Comparison of ENCODE assay signal across 8 cellular contexts in genomic region chr19:15584541-15585115, GRCh38. TPM values are rescaled to one million over a fixed set of nuclear protein-coding genes. Genes with fewer than 3 reads are reported as not detected.
DNase-seq lines count a peak whose midpoint lies in the region; ATAC-seq and TF ChIP-seq lines count a peak whose summit lies in the region.

No MANE protein-coding gene starts in this region.

- ATAC-seq in DND-41 (ENCODE audit: insufficient read depth, low read depth): peak; percentile 92
- ATAC-seq in activated naive CD8-positive, alpha-beta T cell treated with anti-CD3 and anti-CD28 coated beads, Interleukin-2, amount 10 ng/mL, durations not matched to agents 7 days and 5 days (ENCODE audit: low read depth): peak; percentile 91
- peak; percentile 66 to 90 (median 76) for ATAC-seq in heart right ventricle
- no peak for ATAC-seq in HG03439 (IDR thresholded peaks at IDR 0.05; ENCODE audit: unreplicated experiment)

- no peak overlapping the region for H2BK5ac ChIP-seq in mesenchymal stem cell (ENCODE audit: low read depth, low read length, poor library complexity, severe bottlenecking)

- no peak overlapping the region for H4K91ac ChIP-seq in mesenchymal stem cell (ENCODE audit: low read length)

- TF ChIP-seq CTCF in DND-41 (IDR thresholded peaks at IDR 0.05; ENCODE audit: borderline replicate concordance, extremely low read depth, low read length, poor library complexity, severe bottlenecking): peak; percentile 92
- TF ChIP-seq CTCF in LNCAP (IDR thresholded peaks at IDR 0.05): peak; percentile 97
- TF ChIP-seq CTCF in heart right ventricle (IDR thresholded peaks at IDR 0.05): peak; percentile 59 to 92 (median 84)

- no peaks in the 10 kb centered on the region for H3K79me2 ChIP-seq in DND-41 (ENCODE audit: insufficient read depth, low read length)

- H2AFZ ChIP-seq in DND-41 (ENCODE audit: low read depth, low read length): no peak overlapping the region
- no peak overlapping the region for H2AFZ ChIP-seq in mesenchymal stem cell (ENCODE audit: low read depth, low read length)

- peak; percentile 76 for DNase-seq in DND-41
- peak; percentile 71 for DNase-seq in T follicular helper cell (ENCODE audit: low read depth)
- DNase-seq in activated naive CD8-positive, alpha-beta T cell treated with anti-CD3 and anti-CD28 coated beads, Interleukin-2, amount 10 ng/mL, durations not matched to agents 7 days and 5 days: peak; percentile 88
- DNase-seq in heart right ventricle: peak; percentile 70 to 83
- peak; percentile 86 for DNase-seq in retina
- no peak for DNase-seq in mesenchymal stem cell

- no peaks in the 10 kb centered on the region for H3K36me3 ChIP-seq in DND-41 (ENCODE audit: insufficient read depth, low read length)
- no peaks in the 10 kb centered on the region for H3K36me3 ChIP-seq in heart right ventricle
- no peaks in the 10 kb centered on the region for H3K36me3 ChIP-seq in mesenchymal stem cell (ENCODE audit: control insufficient read depth in 1 of 2, insufficient read depth in 2 of 2, low read depth in 1 of 2, low read length in 2 of 2)

- H3K4me1 Mint-ChIP-seq in activated naive CD8-positive, alpha-beta T cell treated with anti-CD3 and anti-CD28 coated beads, Interleukin-2, amount 10 ng/mL, durations not matched to agents 7 days and 5 days: peaks cover 3% of the 10 kb centered on the region

- H3K27me3 Mint-ChIP-seq in activated naive CD8-positive, alpha-beta T cell treated with anti-CD3 and anti-CD28 coated beads, Interleukin-2, amount 10 ng/mL, durations not matched to agents 7 days and 5 days: peaks cover 18% of the 10 kb centered on the region

- H2BK15ac ChIP-seq in mesenchymal stem cell (ENCODE audit: low read depth, poor library complexity, severe bottlenecking): no peak overlapping the region

- H3K4ac ChIP-seq in mesenchymal stem cell (ENCODE audit: low read depth in 1 of 2, low read length in 2 of 2): no peak overlapping the region

- H3K36me3 Mint-ChIP-seq in activated naive CD8-positive, alpha-beta T cell treated with anti-CD3 and anti-CD28 coated beads, Interleukin-2, amount 10 ng/mL, durations not matched to agents 7 days and 5 days: no peaks in the 10 kb centered on the region

- 8 to 10% methylated on average over 35 of the region's 35 CpGs for WGBS in heart right ventricle, 2 donors
- WGBS in mesenchymal stem cell: 79% methylated on average over 35 of the region's 35 CpGs

- H2BK12ac ChIP-seq in mesenchymal stem cell (ENCODE audit: low read length in 2 of 2): no peak overlapping the region

- H3K9me3 ChIP-seq in DND-41 (ENCODE audit: insufficient read depth, low read length, severe bottlenecking) (no peaks in the 10 kb centered on the region), heart right ventricle (no peaks in the 10 kb centered on the region), mesenchymal stem cell (ENCODE audit: control insufficient read depth, low read length) (no peaks in the 10 kb centered on the region)

- H3K27ac ChIP-seq in DND-41 (ENCODE audit: low read length): no peak overlapping the region
- H3K27ac ChIP-seq in heart right ventricle: no peak overlapping the region
- H3K27ac ChIP-seq in mesenchymal stem cell (ENCODE audit: low read length, poor library complexity, severe bottlenecking): no peak overlapping the region

- H3K23ac ChIP-seq in mesenchymal stem cell (ENCODE audit: low read length in 2 of 2): no peak overlapping the region

- H2AK5ac ChIP-seq in mesenchymal stem cell (ENCODE audit: low read length, severe bottlenecking): no peak overlapping the region

- no peaks in the 10 kb centered on the region for H4K20me1 ChIP-seq in DND-41 (ENCODE audit: insufficient read depth, low read length)

- H3K4me3 ChIP-seq in DND-41 (ENCODE audit: low read depth in 1 of 2, low read length in 2 of 2) (no peak overlapping the region), heart right ventricle (no peak overlapping the region), mesenchymal stem cell (ENCODE audit: insufficient read depth in 1 of 2, low read depth in 1 of 2, low read length in 2 of 2) (no peak overlapping the region)

- H3K9ac ChIP-seq in DND-41 (ENCODE audit: low read depth, low read length) (no peak overlapping the region), mesenchymal stem cell (ENCODE audit: low read length) (no peak overlapping the region)

- H3K4me3 Mint-ChIP-seq in activated naive CD8-positive, alpha-beta T cell treated with anti-CD3 and anti-CD28 coated beads, Interleukin-2, amount 10 ng/mL, durations not matched to agents 7 days and 5 days: peak overlapping the region; percentile 47

- no peak overlapping the region for H3K27ac Mint-ChIP-seq in activated naive CD8-positive, alpha-beta T cell treated with anti-CD3 and anti-CD28 coated beads, Interleukin-2, amount 10 ng/mL, durations not matched to agents 7 days and 5 days

- H3K79me1 ChIP-seq in mesenchymal stem cell (replicated peaks; ENCODE audit: low read length, poor library complexity, severe bottlenecking): no peaks in the 10 kb centered on the region

- H3K4me1 ChIP-seq in DND-41 (ENCODE audit: insufficient read depth, low read length) (no peaks in the 10 kb centered on the region), heart right ventricle (peaks cover 0 to 14% (median 0%) of the 10 kb centered on the region in 9 donors), mesenchymal stem cell (ENCODE audit: control insufficient read depth, insufficient read depth, low read depth, low read length) (no peaks in the 10 kb centered on the region)

- no peak overlapping the region for H3K18ac ChIP-seq in mesenchymal stem cell (ENCODE audit: low read depth in 1 of 2, low read length in 2 of 2)

- no peaks in the 10 kb centered on the region for H3K9me3 Mint-ChIP-seq in activated naive CD8-positive, alpha-beta T cell treated with anti-CD3 and anti-CD28 coated beads, Interleukin-2, amount 10 ng/mL, durations not matched to agents 7 days and 5 days

- no peak overlapping the region for H2BK120ac ChIP-seq in mesenchymal stem cell (ENCODE audit: low read depth, low read length)

- POLR2A ChIA-PET in activated naive CD8-positive, alpha-beta T cell treated with anti-CD3 and anti-CD28 coated beads, Interleukin-2, amount 10 ng/mL, durations not matched to agents 7 days and 5 days (lab: Charles Lee): no interaction called here

- H3K27me3 ChIP-seq in DND-41 (ENCODE audit: insufficient read depth, low read length, poor library complexity) (no peaks in the 10 kb centered on the region), heart right ventricle (peaks cover 0 to 64% (median 46%) of the 10 kb centered on the region in 7 donors), mesenchymal stem cell (ENCODE audit: control insufficient read depth in 1 of 2, insufficient read depth in 1 of 2, low read length in 2 of 2) (peaks cover 0 to 47% of the 10 kb centered on the region in 2 experiments)

- intact Hi-C loops in heart right ventricle (cut with DNase I): loop anchor here in 1 of 10 donors (5.0 kb wide), 1 partner anchor 283 kb away; no protein-coding TSS in a partner anchor

- H4K8ac ChIP-seq in mesenchymal stem cell (ENCODE audit: low read length): no peak overlapping the region

- no peak overlapping the region for H3K14ac ChIP-seq in mesenchymal stem cell (ENCODE audit: low read length in 2 of 2)

- H3K4me2 ChIP-seq in DND-41 (ENCODE audit: insufficient read depth, low read length) (no peak overlapping the region), mesenchymal stem cell (ENCODE audit: low read length, poor library complexity, severe bottlenecking) (no peak overlapping the region)

RNA-seq across cellular contexts. Expression of gene CYP4F8, which starts 30.4 kb away (rescaled TPM):
- total RNA-seq in activated naive CD8-positive, alpha-beta T cell treated with anti-CD3 and anti-CD28 coated beads, Interleukin-2, amount 10 ng/mL, durations not matched to agents 7 days and 5 days: not detected
- not detected for total RNA-seq in heart right ventricle
- not detected for polyA plus RNA-seq in heart right ventricle
- polyA plus RNA-seq in mesenchymal stem cell (2013, experiment 1 of 2): not detected
- polyA plus RNA-seq in mesenchymal stem cell (2013, experiment 2 of 2): not detected

RNA-seq across cellular contexts. Expression of gene CYP4F3, which starts 56.1 kb away (rescaled TPM):
- not detected for total RNA-seq in activated naive CD8-positive, alpha-beta T cell treated with anti-CD3 and anti-CD28 coated beads, Interleukin-2, amount 10 ng/mL, durations not matched to agents 7 days and 5 days
- 1 to 10 TPM in 2 of 10 donors, under 1 TPM in 6, not detected in 2; 0.04 to 1.8 (median 0.64) TPM for total RNA-seq in heart right ventricle
- under 1 TPM; 0.01 to 0.07 TPM for polyA plus RNA-seq in heart right ventricle
- polyA plus RNA-seq in mesenchymal stem cell (2013, experiment 1 of 2): not detected
- not detected for polyA plus RNA-seq in mesenchymal stem cell (2013, experiment 2 of 2)
